ENCODE assay signal across 1 cellular context in the genomic region with DNA sequence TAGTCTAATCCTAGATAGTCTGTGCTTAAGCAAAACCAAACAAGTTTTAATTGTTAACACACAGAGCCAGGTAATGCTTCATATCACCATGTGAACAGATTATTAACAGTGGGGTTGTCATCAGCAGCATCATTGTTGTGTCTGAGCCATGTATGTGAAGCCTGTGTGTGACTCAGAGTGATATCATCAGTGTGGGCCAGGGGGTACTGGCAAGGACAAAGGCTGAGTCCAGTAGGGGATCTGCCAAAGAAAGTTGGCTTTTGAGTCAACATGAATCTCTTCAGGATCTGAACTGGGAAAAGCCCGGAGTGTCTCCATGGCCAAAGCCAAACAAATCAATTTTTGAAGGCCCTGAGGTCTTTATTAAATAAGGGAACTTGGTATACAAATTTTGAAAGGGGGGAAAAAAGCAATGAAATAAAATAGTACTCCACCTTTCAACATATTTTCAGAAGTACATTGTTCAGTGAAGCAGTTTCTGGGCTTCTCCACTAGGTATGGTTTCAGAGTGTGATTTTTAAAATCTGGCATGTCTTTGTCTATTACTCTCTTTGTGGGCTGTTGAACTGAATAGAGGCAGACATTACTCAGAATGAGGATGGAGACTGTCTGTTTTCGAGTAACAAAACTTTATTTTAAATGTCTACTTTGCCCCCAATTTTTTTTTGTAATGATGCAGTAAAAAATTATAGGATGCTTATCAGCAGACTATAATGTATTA.
TF ChIP-seq lines count a peak whose summit lies in the region.

No MANE protein-coding gene starts in this region.

TF ChIP-seq in SK-N-SH, 30 proteins besides CTCF, POLR2A, EP300 and RAD21 (continued from another document):
- TF ChIP-seq PBX3 (IDR thresholded peaks at IDR 0.05) (peak; percentile 74), MXI1 (IDR thresholded peaks at IDR 0.05; ENCODE audit: low read depth, low read length) (no peak), REST (IDR thresholded peaks at IDR 0.05; ENCODE audit: low read depth, low read length) (no peak), NFIC (IDR thresholded peaks at IDR 0.05; ENCODE audit: borderline replicate concordance) (peak; percentile 88), TEAD4 (IDR thresholded peaks at IDR 0.05; ENCODE audit: borderline replicate concordance, insufficient read depth) (peak; percentile 73; the same call in 1 of the 2 replicates), JUND (IDR thresholded peaks at IDR 0.05) (peak; percentile 91), USF1 (IDR thresholded peaks at IDR 0.05; ENCODE audit: borderline replicate concordance, low read depth) (no peak), RCOR1 (IDR thresholded peaks at IDR 0.05; ENCODE audit: low read length) (no peak), YY1 (IDR thresholded peaks at IDR 0.05; ENCODE audit: low read depth) (no peak), NRF1 (IDR thresholded peaks at IDR 0.05; ENCODE audit: low read depth, low read length) (no peak), POLR2AphosphoS5 (IDR thresholded peaks at IDR 0.05; ENCODE audit: low read depth, low read length) (peak; percentile 33; the same call in 1 of the 2 replicates), GABPA (IDR thresholded peaks at IDR 0.05; ENCODE audit: low read depth) (no peak)
- TF ChIP-seq, protein P1, sequence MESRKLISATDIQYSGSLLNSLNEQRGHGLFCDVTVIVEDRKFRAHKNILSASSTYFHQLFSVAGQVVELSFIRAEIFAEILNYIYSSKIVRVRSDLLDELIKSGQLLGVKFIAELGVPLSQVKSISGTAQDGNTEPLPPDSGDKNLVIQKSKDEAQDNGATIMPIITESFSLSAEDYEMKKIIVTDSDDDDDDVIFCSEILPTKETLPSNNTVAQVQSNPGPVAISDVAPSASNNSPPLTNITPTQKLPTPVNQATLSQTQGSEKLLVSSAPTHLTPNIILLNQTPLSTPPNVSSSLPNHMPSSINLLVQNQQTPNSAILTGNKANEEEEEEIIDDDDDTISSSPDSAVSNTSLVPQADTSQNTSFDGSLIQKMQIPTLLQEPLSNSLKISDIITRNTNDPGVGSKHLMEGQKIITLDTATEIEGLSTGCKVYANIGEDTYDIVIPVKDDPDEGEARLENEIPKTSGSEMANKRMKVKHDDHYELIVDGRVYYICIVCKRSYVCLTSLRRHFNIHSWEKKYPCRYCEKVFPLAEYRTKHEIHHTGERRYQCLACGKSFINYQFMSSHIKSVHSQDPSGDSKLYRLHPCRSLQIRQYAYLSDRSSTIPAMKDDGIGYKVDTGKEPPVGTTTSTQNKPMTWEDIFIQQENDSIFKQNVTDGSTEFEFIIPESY (IDR thresholded peaks at IDR 0.05; ENCODE audit: borderline replicate concordance, low read depth), result 0 out of 2 replicates have a peak, but pooled peaks have one; percentile 26
- TF ChIP-seq, protein P2, sequence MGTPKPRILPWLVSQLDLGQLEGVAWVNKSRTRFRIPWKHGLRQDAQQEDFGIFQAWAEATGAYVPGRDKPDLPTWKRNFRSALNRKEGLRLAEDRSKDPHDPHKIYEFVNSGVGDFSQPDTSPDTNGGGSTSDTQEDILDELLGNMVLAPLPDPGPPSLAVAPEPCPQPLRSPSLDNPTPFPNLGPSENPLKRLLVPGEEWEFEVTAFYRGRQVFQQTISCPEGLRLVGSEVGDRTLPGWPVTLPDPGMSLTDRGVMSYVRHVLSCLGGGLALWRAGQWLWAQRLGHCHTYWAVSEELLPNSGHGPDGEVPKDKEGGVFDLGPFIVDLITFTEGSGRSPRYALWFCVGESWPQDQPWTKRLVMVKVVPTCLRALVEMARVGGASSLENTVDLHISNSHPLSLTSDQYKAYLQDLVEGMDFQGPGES (IDR thresholded peaks at IDR 0.05; ENCODE audit: low read depth, low read length), result no peak
